ENCODE assay signal across 8 cellular contexts in genomic region chr12:125773033-125773432, GRCh38.
DNase-seq lines count a peak whose midpoint lies in the region; ATAC-seq lines count a peak whose summit lies in the region.

No MANE protein-coding gene starts in this region.

- H3K4me1 ChIP-seq in CD8-positive, alpha-beta memory T cell (ENCODE audit: insufficient read depth, low read length): no peaks in the 10 kb centered on the region

- H3K27ac Mint-ChIP-seq in activated CD4-positive, alpha-beta T cell treated with anti-CD3 and anti-CD28 coated beads, Interleukin-2, amount 10 ng/mL, durations not matched to agents 7 days and 5 days: no peak overlapping the region
- H3K27ac Mint-ChIP-seq in CD8-positive, alpha-beta memory T cell: no peak overlapping the region

- peak; percentile 11 for DNase-seq in activated CD4-positive, alpha-beta T cell treated with anti-CD3 and anti-CD28 coated beads, Interleukin-2, amount 10 ng/mL, durations not matched to agents 7 days and 5 days
- DNase-seq in activated CD4-positive, alpha-beta T cell treated with anti-CD3 and anti-CD28 coated beads, Interleukin-2, amount 50 U/mL, for 1 hour: no peak
- peak; percentile 80 for DNase-seq in NAMALWA (ENCODE audit: low spot score)
- DNase-seq in activated effector memory CD4-positive, alpha-beta T cell treated with Interleukin-2 at 50 U/mL for 16 hours: no peak
- no peak for DNase-seq in CD8-positive, alpha-beta memory T cell

- no peaks in the 10 kb centered on the region for H3K36me3 ChIP-seq in CD8-positive, alpha-beta memory T cell (ENCODE audit: insufficient read depth, low read length)

- CTCF ChIA-PET in activated CD4-positive, alpha-beta T cell treated with anti-CD3 and anti-CD28 coated beads, Interleukin-2, amount 10 ng/mL, durations not matched to agents 7 days and 5 days (lab: Charles Lee): no interaction called here
- CTCF ChIA-PET in CD8-positive, alpha-beta memory T cell (lab: Charles Lee): no interaction called here

- peak; percentile 78 for ATAC-seq in GM21717 (IDR thresholded peaks at IDR 0.05; ENCODE audit: unreplicated experiment)
- ATAC-seq in esophagus mucosa: peak; percentile 23
- no peak for ATAC-seq in HG03097 (IDR thresholded peaks at IDR 0.05; ENCODE audit: low FRiP score, unreplicated experiment)

- H3K4me3 Mint-ChIP-seq in activated CD4-positive, alpha-beta T cell treated with anti-CD3 and anti-CD28 coated beads, Interleukin-2, amount 10 ng/mL, durations not matched to agents 7 days and 5 days: no peak overlapping the region
- H3K4me3 Mint-ChIP-seq in CD8-positive, alpha-beta memory T cell: no peak overlapping the region

- H3K27me3 Mint-ChIP-seq in activated CD4-positive, alpha-beta T cell treated with anti-CD3 and anti-CD28 coated beads, Interleukin-2, amount 10 ng/mL, durations not matched to agents 7 days and 5 days: no peaks in the 10 kb centered on the region
- no peaks in the 10 kb centered on the region for H3K27me3 Mint-ChIP-seq in CD8-positive, alpha-beta memory T cell

- H3K4me1 Mint-ChIP-seq in activated CD4-positive, alpha-beta T cell treated with anti-CD3 and anti-CD28 coated beads, Interleukin-2, amount 10 ng/mL, durations not matched to agents 7 days and 5 days: no peaks in the 10 kb centered on the region
- no peaks in the 10 kb centered on the region for H3K4me1 Mint-ChIP-seq in CD8-positive, alpha-beta memory T cell

- no peaks in the 10 kb centered on the region for H3K27me3 ChIP-seq in CD8-positive, alpha-beta memory T cell (ENCODE audit: insufficient read depth, low read length, poor library complexity, severe bottlenecking)

- H3K9me3 ChIP-seq in CD8-positive, alpha-beta memory T cell (ENCODE audit: low read length): no peaks in the 10 kb centered on the region

- H3K36me3 Mint-ChIP-seq in activated CD4-positive, alpha-beta T cell treated with anti-CD3 and anti-CD28 coated beads, Interleukin-2, amount 10 ng/mL, durations not matched to agents 7 days and 5 days (ENCODE audit: low read depth): no peaks in the 10 kb centered on the region
- H3K36me3 Mint-ChIP-seq in CD8-positive, alpha-beta memory T cell: no peaks in the 10 kb centered on the region

- no peak overlapping the region for H3K4me3 ChIP-seq in CD8-positive, alpha-beta memory T cell (ENCODE audit: low read length)

- no peak overlapping the region for H3K27ac ChIP-seq in CD8-positive, alpha-beta memory T cell (ENCODE audit: low read depth, low read length)

- no peaks in the 10 kb centered on the region for H3K9me3 Mint-ChIP-seq in activated CD4-positive, alpha-beta T cell treated with anti-CD3 and anti-CD28 coated beads, Interleukin-2, amount 10 ng/mL, durations not matched to agents 7 days and 5 days
- H3K9me3 Mint-ChIP-seq in CD8-positive, alpha-beta memory T cell: peaks cover 3 to 9% (median 3%) of the 10 kb centered on the region in 5 donors

- POLR2A ChIA-PET in activated CD4-positive, alpha-beta T cell treated with anti-CD3 and anti-CD28 coated beads, Interleukin-2, amount 10 ng/mL, durations not matched to agents 7 days and 5 days (lab: Charles Lee): no interaction called here
- POLR2A ChIA-PET in CD8-positive, alpha-beta memory T cell (lab: Charles Lee): no interaction called here

Comparison
In these comparisons a context has a peak if more than half of its experiments do, and no peak if none do; other contexts are left out.
1. DNase-seq: peak in activated CD4-positive, alpha-beta T cell treated with anti-CD3 and anti-CD28 coated beads, Interleukin-2, amount 10 ng/mL, durations not matched to agents 7 days and 5 days (single experiment) and NAMALWA (single experiment); none in activated CD4-positive, alpha-beta T cell treated with anti-CD3 and anti-CD28 coated beads, Interleukin-2, amount 50 U/mL, for 1 hour (single experiment), activated effector memory CD4-positive, alpha-beta T cell treated with Interleukin-2 at 50 U/mL for 16 hours (single experiment) and CD8-positive, alpha-beta memory T cell (0 of 5).